ENCODE assay signal across 21 cellular contexts in the genomic region with DNA sequence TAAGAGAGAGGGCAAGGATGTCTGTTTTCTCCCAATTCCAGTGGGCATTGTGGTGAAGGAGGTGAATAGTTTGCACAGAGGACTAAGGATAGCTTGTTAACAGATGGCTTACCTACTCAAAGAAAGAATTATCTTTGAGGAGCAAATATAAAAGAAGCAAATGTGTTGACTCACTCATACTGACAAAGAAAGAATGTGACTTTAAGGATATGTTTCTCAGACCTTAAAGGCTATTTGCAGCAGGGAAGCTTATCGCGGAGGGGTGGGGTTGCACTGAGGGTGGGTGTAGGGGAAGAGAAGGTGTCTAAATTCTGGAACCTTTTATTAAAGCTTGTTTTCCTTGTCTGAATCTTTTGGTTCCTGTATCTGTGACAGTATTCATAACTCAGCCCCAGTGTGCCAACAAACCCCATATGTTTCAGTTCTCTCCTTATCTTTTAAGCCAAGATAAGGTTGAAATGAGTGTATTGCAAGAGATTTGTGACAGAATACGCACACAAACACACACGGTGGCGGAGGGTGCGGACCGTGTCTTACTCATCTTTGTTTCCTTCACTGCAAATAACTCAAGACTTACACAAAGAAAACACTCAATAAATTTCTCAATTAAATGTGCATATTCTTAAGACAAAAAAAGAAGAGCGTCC.
A peak's percentile ranks its signal among the peaks of the same experiment; 100 is the strongest.
DNase-seq lines count a peak whose midpoint lies in the region; ATAC-seq and TF ChIP-seq lines count a peak whose summit lies in the region.
"Had no signal": no experiment of that assay in that cellular context is flagged by ENCODE, and none has a peak within 500 bp of the region (broad histone marks: within the 10 kb centered on the region; RNA-seq: fewer than 3 reads in every experiment).

No MANE protein-coding gene starts in this region.

- H3K9me3 ChIP-seq in adrenal gland (replicated peaks in 1 of 3): no peaks in the 10 kb centered on the region
- H3K9me3 ChIP-seq: gastrocnemius medialis, MG63, upper lobe of left lung had no signal

- H3K9me3 Mint-ChIP-seq in glutamatergic neuron (ENCODE audit: unreplicated experiment) (peaks cover 3% of the 10 kb centered on the region), progenitor cell of endocrine pancreas (ENCODE audit: low read depth) (peaks cover 6% of the 10 kb centered on the region)
- H3K9me3 Mint-ChIP-seq: activated CD4-positive, alpha-beta memory T cell treated with anti-CD3 and anti-CD28 coated beads, Interleukin-2, amount 10 ng/mL, durations not matched to agents 7 days and 5 days had no signal

- DNase-seq in MV-4-11 (lab: John Stamatoyannopoulos, UW) (peak; percentile 72), adrenal gland (peak in 6 of 7 donors; percentile 37 to 69 (median 53)), glutamatergic neuron (no peak), progenitor cell of endocrine pancreas (ENCODE audit: low spot score, unreplicated experiment) (no peak), RPMI8226 (no peak)
- no peak for DNase-seq in activated T-cell treated with anti-CD3 and anti-CD28 coated beads, Interleukin-2, amount 50 U/mL, for 48 hours
- DNase-seq: activated CD4-positive, alpha-beta memory T cell treated with anti-CD3 and anti-CD28 coated beads, Interleukin-2, amount 10 ng/mL, durations not matched to agents 7 days and 5 days; cerebellar nuclear complex; gastrocnemius medialis; MG63; NCI-H2081 treated with DMSO at 0.1 percent for 48 hours; NCI-H526; nucleus accumbens; stimulated activated naive B cell treated with anti-CD40 and anti-IgM and Interleukin-4, amounts not matched to agents 10 μg/mL and 1 μg/mL and 100 μg/mL, for 72 hours; SW 1271; upper lobe of left lung had no signal

- H3K4me1 Mint-ChIP-seq in glutamatergic neuron (ENCODE audit: low read depth, unreplicated experiment): no peaks in the 10 kb centered on the region
- H3K4me1 Mint-ChIP-seq in progenitor cell of endocrine pancreas (ENCODE audit: low read depth): peaks cover 10% of the 10 kb centered on the region
- H3K4me1 Mint-ChIP-seq: activated CD4-positive, alpha-beta memory T cell treated with anti-CD3 and anti-CD28 coated beads, Interleukin-2, amount 10 ng/mL, durations not matched to agents 7 days and 5 days had no signal

- peaks cover 0 to 8% of the 10 kb centered on the region in 2 donors for H3K4me1 ChIP-seq in adrenal gland (replicated peaks in 1 of 2)
- H3K4me1 ChIP-seq: gastrocnemius medialis, upper lobe of left lung had no signal

- H3K4me3 Mint-ChIP-seq in glutamatergic neuron (ENCODE audit: unreplicated experiment) (no peak overlapping the region), progenitor cell of endocrine pancreas (ENCODE audit: low read depth) (no peak overlapping the region)
- H3K4me3 Mint-ChIP-seq: activated CD4-positive, alpha-beta memory T cell treated with anti-CD3 and anti-CD28 coated beads, Interleukin-2, amount 10 ng/mL, durations not matched to agents 7 days and 5 days; stimulated activated naive B cell treated with anti-CD40 and anti-IgM and Interleukin-4, amounts not matched to agents 10 μg/mL and 1 μg/mL and 100 μg/mL, for 72 hours had no signal

- H3K27me3 ChIP-seq in adrenal gland: no peaks in the 10 kb centered on the region
- H3K27me3 ChIP-seq: gastrocnemius medialis, MG63, upper lobe of left lung had no signal

- no peak for ATAC-seq in GM21529 (IDR thresholded peaks at IDR 0.05; ENCODE audit: unreplicated experiment)
- ATAC-seq: gastrocnemius medialis, Panc1 had no signal

- H3K4me3 ChIP-seq in adrenal gland: no peak overlapping the region
- H3K4me3 ChIP-seq: gastrocnemius medialis, MG63, skin epidermis, upper lobe of left lung had no signal

- TF ChIP-seq CTCF in adrenal gland (IDR thresholded peaks at IDR 0.05) (no peak), glutamatergic neuron (IDR thresholded peaks at IDR 0.05; ENCODE audit: partially characterized antibody, unreplicated experiment) (no peak), progenitor cell of endocrine pancreas (IDR thresholded peaks at IDR 0.05; ENCODE audit: unreplicated experiment) (no peak)

- WGBS in adrenal gland, 4 donors: 28 to 48% (median 41%) methylated on average over 8 of the region's 8 CpGs

- H3K36me3 ChIP-seq in adrenal gland (replicated peaks in 1 of 2): no peaks in the 10 kb centered on the region
- H3K36me3 ChIP-seq: gastrocnemius medialis, MG63, upper lobe of left lung had no signal

- no peaks in the 10 kb centered on the region for H3K36me3 Mint-ChIP-seq in glutamatergic neuron (ENCODE audit: unreplicated experiment)
- H3K36me3 Mint-ChIP-seq in progenitor cell of endocrine pancreas (ENCODE audit: insufficient read depth): no peaks in the 10 kb centered on the region

- intact Hi-C loops in adrenal gland (cut with DNase I): no loop called here

- H3K27ac Mint-ChIP-seq in glutamatergic neuron (ENCODE audit: unreplicated experiment) (peak overlapping the region; percentile 48), progenitor cell of endocrine pancreas (peak overlapping the region; percentile 18)
- H3K27ac Mint-ChIP-seq: activated CD4-positive, alpha-beta memory T cell treated with anti-CD3 and anti-CD28 coated beads, Interleukin-2, amount 10 ng/mL, durations not matched to agents 7 days and 5 days; stimulated activated naive B cell treated with anti-CD40 and anti-IgM and Interleukin-4, amounts not matched to agents 10 μg/mL and 1 μg/mL and 100 μg/mL, for 72 hours had no signal

- H3K27ac ChIP-seq in adrenal gland: no peak overlapping the region
- H3K27ac ChIP-seq: C4-2B, gastrocnemius medialis, skin epidermis, upper lobe of left lung, VCaP had no signal

- no peaks in the 10 kb centered on the region for H3K27me3 Mint-ChIP-seq in glutamatergic neuron (ENCODE audit: unreplicated experiment)
- peaks cover 30% of the 10 kb centered on the region for H3K27me3 Mint-ChIP-seq in progenitor cell of endocrine pancreas

- no peak for TF ChIP-seq POLR2A in adrenal gland (IDR thresholded peaks at IDR 0.05)

Comparison
In these comparisons a context has a peak if more than half of its experiments do, and no peak if none do; other contexts are left out.
1. DNase-seq: peak in MV-4-11 (single experiment) and adrenal gland (6 of 7); none in glutamatergic neuron (single experiment), progenitor cell of endocrine pancreas (single experiment), RPMI8226 (single experiment) and activated T-cell treated with anti-CD3 and anti-CD28 coated beads, Interleukin-2, amount 50 U/mL, for 48 hours (0 of 2).